In genomic region chr2:174965992-174966789, GRCh38 we compare ENCODE assay signal across 10 cellular contexts. TPM values are rescaled to one million over a fixed set of nuclear protein-coding genes. Genes with fewer than 3 reads are reported as not detected.
DNase-seq lines count a peak whose midpoint lies in the region; ATAC-seq, FAIRE-seq and TF ChIP-seq lines count a peak whose summit lies in the region.
"Had no signal": no experiment of that assay in that cellular context is flagged by ENCODE, and none has a peak within 500 bp of the region (broad histone marks: within the 10 kb centered on the region; RNA-seq: fewer than 3 reads in every experiment).

No MANE protein-coding gene starts in this region.

- DNase-seq in AG08395 (ENCODE audit: low spot score) (peak; percentile 4), bronchial epithelial cell (ENCODE audit: low read depth) (peak; percentile 39), right lobe of liver (no peak), trophoblast cell (no peak), GM12891 (ENCODE audit: insufficient read length, low spot score) (no peak), NCI-H2171 (lab: John Stamatoyannopoulos, UW) (no peak), iPS-NIHi7 (ENCODE audit: extremely low spot score) (no peak)
- DNase-seq: NCI-H146 had no signal

- no peak overlapping the region for H2AK5ac ChIP-seq in trophoblast cell (ENCODE audit: low read length)

- H4K8ac ChIP-seq in trophoblast cell (ENCODE audit: low read depth, low read length) = no peak overlapping the region

- no peak overlapping the region for H3K14ac ChIP-seq in trophoblast cell (ENCODE audit: low read length)

- H2AFZ ChIP-seq in trophoblast cell (ENCODE audit: insufficient read depth, low read length, poor library complexity) = no peak overlapping the region

- no peak overlapping the region for H3K4me3 ChIP-seq in HUES6 (ENCODE audit: low read depth, low read length)
- H3K4me3 ChIP-seq in bronchial epithelial cell (ENCODE audit: low read depth, low read length) = no peak overlapping the region
- H3K4me3 ChIP-seq in right lobe of liver = no peak overlapping the region
- H3K4me3 ChIP-seq in trophoblast cell (ENCODE audit: low read depth, low read length) = no peak overlapping the region

- H3K27ac ChIP-seq in HUES6 (ENCODE audit: low read depth, low read length) (peak overlapping the region; percentile 90), right lobe of liver (peak overlapping the region; percentile 13 to 29 (median 14)), trophoblast cell (ENCODE audit: low read depth, low read length) (no peak overlapping the region)
- H3K27ac ChIP-seq: epithelial cell of prostate had no signal

- H3K23ac ChIP-seq in trophoblast cell (ENCODE audit: low read length) = no peak overlapping the region

- H4K91ac ChIP-seq in trophoblast cell (ENCODE audit: low read depth, low read length) = no peak overlapping the region

- H3K79me1 ChIP-seq in trophoblast cell (ENCODE audit: low read length) = no peaks in the 10 kb centered on the region

- no peak overlapping the region for H3K18ac ChIP-seq in trophoblast cell (ENCODE audit: low read length)

- ATAC-seq in right lobe of liver = peak; percentile 67 to 89 (median 82)

- no peak overlapping the region for H2BK120ac ChIP-seq in trophoblast cell (ENCODE audit: insufficient read depth, low read length, poor library complexity)

- H3K9ac ChIP-seq in HUES6 (ENCODE audit: low read length) (peak overlapping the region; percentile 30), trophoblast cell (ENCODE audit: low read length) (no peak overlapping the region)

- no peak for TF ChIP-seq POLR2A in right lobe of liver (IDR thresholded peaks at IDR 0.05)
- TF ChIP-seq POLR2A in GM12891 (IDR thresholded peaks at IDR 0.05; ENCODE audit: low read depth, low read length) = no peak

- H3K9me3 ChIP-seq in HUES6 (ENCODE audit: control insufficient read depth, insufficient read depth, low read depth, low read length) = no peaks in the 10 kb centered on the region
- no peaks in the 10 kb centered on the region for H3K9me3 ChIP-seq in right lobe of liver
- no peaks in the 10 kb centered on the region for H3K9me3 ChIP-seq in trophoblast cell (ENCODE audit: insufficient read depth, low read depth, low read length)

- H2BK5ac ChIP-seq in trophoblast cell (ENCODE audit: low read depth, low read length, poor library complexity) = no peak overlapping the region

- H3K4ac ChIP-seq in trophoblast cell (ENCODE audit: low read depth, low read length) = no peak overlapping the region

- FAIRE-seq in bronchial epithelial cell (lab: Jason Lieb, UNC) (no peak), GM12891 (lab: Jason Lieb, UNC) (no peak)

- no peak overlapping the region for H4K12ac ChIP-seq in trophoblast cell (ENCODE audit: low read depth, low read length)

- intact Hi-C loops in right lobe of liver (cut with DNase I) = no loop called here

- 31% methylated on average over 6 of the region's 6 CpGs for WGBS in right lobe of liver (ENCODE audit: insufficient coverage, low coverage, low lambda C conversion rate, missing lambda C conversion rate)
- no CpG with 5 or more reads among the region's 6 CpGs for WGBS in trophoblast cell (ENCODE audit: extremely low coverage, insufficient coverage, insufficient read length)

- no peak for TF ChIP-seq CTCF in bronchial epithelial cell (IDR thresholded peaks at IDR 0.05; ENCODE audit: insufficient read depth, low read length, severe bottlenecking)
- TF ChIP-seq CTCF in right lobe of liver (IDR thresholded peaks at IDR 0.05) = no peak

- H3K4me1 ChIP-seq in HUES6 (ENCODE audit: control insufficient read depth, insufficient read depth, low read length) (peaks cover 45% of the 10 kb centered on the region), right lobe of liver (peaks cover 0 to 22% (median 8%) of the 10 kb centered on the region in 4 donors), trophoblast cell (ENCODE audit: control insufficient read depth in 1 of 2, insufficient read depth in 2 of 2, low read length in 2 of 2) (peaks cover 2 to 6% of the 10 kb centered on the region in 2 experiments)

- H3K36me3 ChIP-seq in HUES6 (ENCODE audit: control insufficient read depth, insufficient read depth, low read length) (no peaks in the 10 kb centered on the region), bronchial epithelial cell (ENCODE audit: control insufficient read depth, insufficient read depth, low read length) (no peaks in the 10 kb centered on the region), right lobe of liver (no peaks in the 10 kb centered on the region), trophoblast cell (ENCODE audit: control insufficient read depth in 1 of 2, insufficient read depth in 2 of 2, low read length in 2 of 2) (no peaks in the 10 kb centered on the region)

- no peaks in the 10 kb centered on the region for H3K27me3 ChIP-seq in HUES6 (ENCODE audit: control insufficient read depth, insufficient read depth, low read length)
- no peaks in the 10 kb centered on the region for H3K27me3 ChIP-seq in bronchial epithelial cell (ENCODE audit: control insufficient read depth, insufficient read depth, low read length)
- no peaks in the 10 kb centered on the region for H3K27me3 ChIP-seq in right lobe of liver
- no peaks in the 10 kb centered on the region for H3K27me3 ChIP-seq in trophoblast cell (ENCODE audit: insufficient read depth, low read length)

- H3K79me2 ChIP-seq in trophoblast cell (ENCODE audit: control insufficient read depth, insufficient read depth, low read length, poor library complexity) = peaks cover 1% of the 10 kb centered on the region

- H3K4me2 ChIP-seq in trophoblast cell (ENCODE audit: low read length) = no peak overlapping the region

- H2BK12ac ChIP-seq in trophoblast cell (ENCODE audit: low read length) = no peak overlapping the region

TF ChIP-seq in GM12891, 5 proteins besides CTCF, POLR2A, EP300 and RAD21:
- TF ChIP-seq PAX5 (IDR thresholded peaks at IDR 0.05; ENCODE audit: insufficient read depth, low read length, severe bottlenecking) (no peak), SPI1 (IDR thresholded peaks at IDR 0.05; ENCODE audit: low read depth, low read length) (no peak)

RNA-seq across cellular contexts. Expression of gene CHN1, which starts 39.0 kb away (rescaled TPM):
- total RNA-seq in bronchial epithelial cell (0.64 and 2.6 TPM in 2 replicates), right lobe of liver (1 to 10 TPM; 1.0 to 2.8 (median 1.4) TPM)
- polyA plus RNA-seq in trophoblast cell (2013) = 7.3 and 8.7 TPM in 2 replicates
- 0.17 TPM for polyA plus RNA-seq in GM12891 (2012; ENCODE audit: low read depth, missing spikeins)

Comparison
In these comparisons a context has a peak if more than half of its experiments do, and no peak if none do; other contexts are left out.
1. DNase-seq: peak in AG08395 (single experiment) and bronchial epithelial cell (single experiment); none in right lobe of liver (0 of 3), trophoblast cell (0 of 2), GM12891 (single experiment), NCI-H2171 (single experiment) and iPS-NIHi7 (single experiment).